2 cellular contexts compared by ENCODE assay signal in genomic region chr22:38569972-38570840, GRCh38.
A peak's percentile ranks its signal among the peaks of the same experiment; 100 is the strongest.
TF ChIP-seq lines count a peak whose summit lies in the region.

A gene with protein sequence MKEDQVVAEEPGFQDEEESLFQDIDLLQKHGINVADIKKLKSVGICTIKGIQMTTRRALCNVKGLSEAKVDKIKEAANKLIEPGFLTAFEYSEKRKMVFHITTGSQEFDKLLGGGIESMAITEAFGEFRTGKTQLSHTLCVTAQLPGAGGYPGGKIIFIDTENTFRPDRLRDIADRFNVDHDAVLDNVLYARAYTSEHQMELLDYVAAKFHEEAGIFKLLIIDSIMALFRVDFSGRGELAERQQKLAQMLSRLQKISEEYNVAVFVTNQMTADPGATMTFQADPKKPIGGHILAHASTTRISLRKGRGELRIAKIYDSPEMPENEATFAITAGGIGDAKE (minus strand): TSS chr22:38570183. CDS start chr22:38568256, 1,927 bp downstream.

TF ChIP-seq in HCT116, 20 proteins besides CTCF, POLR2A, EP300 and RAD21 (continued from another document):
- TF ChIP-seq EGR1 (IDR thresholded peaks at IDR 0.05; ENCODE audit: low read depth) (peak; percentile 56), ZFX (IDR thresholded peaks at IDR 0.05) (peak; percentile 18; the same call in 1 of the 2 replicates), ATF3 (IDR thresholded peaks at IDR 0.05) (no peak), EZH2 (IDR thresholded peaks at IDR 0.05) (no peak), POLR2AphosphoS5 (IDR thresholded peaks at IDR 0.05; ENCODE audit: low read depth, low read length) (peak; percentile 65)

TF ChIP-seq in GM12878, 131 proteins besides CTCF, POLR2A, EP300 and RAD21 (continued from another document):
- 0 out of 2 replicates have a peak, but pooled peaks have one; percentile 60 for TF ChIP-seq TARDBP (IDR thresholded peaks at IDR 0.05; ENCODE audit: borderline replicate concordance)
- no peak for TF ChIP-seq MLLT1 (IDR thresholded peaks at IDR 0.05)
- TF ChIP-seq SMC3 (IDR thresholded peaks at IDR 0.05; ENCODE audit: borderline replicate concordance, low read length), result no peak
- TF ChIP-seq EZH2 (IDR thresholded peaks at IDR 0.05; ENCODE audit: borderline replicate concordance, control insufficient read depth, low read depth, low read length), result no peak
- TF ChIP-seq NFIC (IDR thresholded peaks at IDR 0.05; ENCODE audit: low read depth, low read length), result no peak
- TF ChIP-seq ZNF384 (IDR thresholded peaks at IDR 0.05; ENCODE audit: borderline replicate concordance, low read depth, low read length), result no peak
- 0 out of 2 replicates have a peak, but pooled peaks have one; percentile 58 for TF ChIP-seq E2F4 (IDR thresholded peaks at IDR 0.05; ENCODE audit: low read depth, low read length)
- TF ChIP-seq POLR2AphosphoS5 (IDR thresholded peaks at IDR 0.05; ENCODE audit: low read length), result 0 out of 2 replicates have a peak, but pooled peaks have one; percentile 46
- no peak for TF ChIP-seq TCF7 (IDR thresholded peaks at IDR 0.05; ENCODE audit: borderline replicate concordance)
- no peak for TF ChIP-seq STAT3 (IDR thresholded peaks at IDR 0.05; ENCODE audit: low read depth, low read length)
- peak; percentile 98; the same call in 1 of the 2 replicates for TF ChIP-seq RB1 (IDR thresholded peaks at IDR 0.05; ENCODE audit: borderline replicate concordance)
- peak; percentile 71; the same call in 1 of the 2 replicates for TF ChIP-seq CBFB (IDR thresholded peaks at IDR 0.05; ENCODE audit: low read depth)
- no peak for TF ChIP-seq TBL1XR1 (IDR thresholded peaks at IDR 0.05; ENCODE audit: low read depth, low read length)
- TF ChIP-seq, protein P1, sequence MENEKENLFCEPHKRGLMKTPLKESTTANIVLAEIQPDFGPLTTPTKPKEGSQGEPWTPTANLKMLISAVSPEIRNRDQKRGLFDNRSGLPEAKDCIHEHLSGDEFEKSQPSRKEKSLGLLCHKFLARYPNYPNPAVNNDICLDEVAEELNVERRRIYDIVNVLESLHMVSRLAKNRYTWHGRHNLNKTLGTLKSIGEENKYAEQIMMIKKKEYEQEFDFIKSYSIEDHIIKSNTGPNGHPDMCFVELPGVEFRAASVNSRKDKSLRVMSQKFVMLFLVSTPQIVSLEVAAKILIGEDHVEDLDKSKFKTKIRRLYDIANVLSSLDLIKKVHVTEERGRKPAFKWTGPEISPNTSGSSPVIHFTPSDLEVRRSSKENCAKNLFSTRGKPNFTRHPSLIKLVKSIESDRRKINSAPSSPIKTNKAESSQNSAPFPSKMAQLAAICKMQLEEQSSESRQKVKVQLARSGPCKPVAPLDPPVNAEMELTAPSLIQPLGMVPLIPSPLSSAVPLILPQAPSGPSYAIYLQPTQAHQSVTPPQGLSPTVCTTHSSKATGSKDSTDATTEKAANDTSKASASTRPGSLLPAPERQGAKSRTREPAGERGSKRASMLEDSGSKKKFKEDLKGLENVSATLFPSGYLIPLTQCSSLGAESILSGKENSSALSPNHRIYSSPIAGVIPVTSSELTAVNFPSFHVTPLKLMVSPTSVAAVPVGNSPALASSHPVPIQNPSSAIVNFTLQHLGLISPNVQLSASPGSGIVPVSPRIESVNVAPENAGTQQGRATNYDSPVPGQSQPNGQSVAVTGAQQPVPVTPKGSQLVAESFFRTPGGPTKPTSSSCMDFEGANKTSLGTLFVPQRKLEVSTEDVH (IDR thresholded peaks at IDR 0.05; ENCODE audit: low read depth, partially characterized antibody), result peak; percentile 95
- no peak for TF ChIP-seq LARP7 (IDR thresholded peaks at IDR 0.05)
- TF ChIP-seq, protein P2, sequence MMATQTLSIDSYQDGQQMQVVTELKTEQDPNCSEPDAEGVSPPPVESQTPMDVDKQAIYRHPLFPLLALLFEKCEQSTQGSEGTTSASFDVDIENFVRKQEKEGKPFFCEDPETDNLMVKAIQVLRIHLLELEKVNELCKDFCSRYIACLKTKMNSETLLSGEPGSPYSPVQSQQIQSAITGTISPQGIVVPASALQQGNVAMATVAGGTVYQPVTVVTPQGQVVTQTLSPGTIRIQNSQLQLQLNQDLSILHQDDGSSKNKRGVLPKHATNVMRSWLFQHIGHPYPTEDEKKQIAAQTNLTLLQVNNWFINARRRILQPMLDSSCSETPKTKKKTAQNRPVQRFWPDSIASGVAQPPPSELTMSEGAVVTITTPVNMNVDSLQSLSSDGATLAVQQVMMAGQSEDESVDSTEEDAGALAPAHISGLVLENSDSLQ (IDR thresholded peaks at IDR 0.05), result no peak
- TF ChIP-seq ZNF687 (IDR thresholded peaks at IDR 0.05), result no peak
- TF ChIP-seq HDAC6 (IDR thresholded peaks at IDR 0.05; ENCODE audit: unreplicated experiment), result no peak
- TF ChIP-seq ZNF24 (IDR thresholded peaks at IDR 0.05), result no peak
- peak; percentile 62; the same call in 1 of the 2 replicates for TF ChIP-seq CREB1 (IDR thresholded peaks at IDR 0.05; ENCODE audit: low read depth)
- peak; percentile 87 for TF ChIP-seq RUNX3 (IDR thresholded peaks at IDR 0.05; ENCODE audit: low read length)
- TF ChIP-seq EGR1 (IDR thresholded peaks at IDR 0.05; ENCODE audit: borderline replicate concordance in 1 of 2, low read depth in 2 of 2, low read length in 2 of 2), result peak in 1 of 2 experiments; percentile 49; a peak in 1 of 3 replicates
- peak; percentile 46; the same call in 1 of the 2 replicates for TF ChIP-seq TAF1 (IDR thresholded peaks at IDR 0.05; ENCODE audit: borderline replicate concordance, low read depth, low read length)
- TF ChIP-seq NR2F1 (conservative IDR thresholded peaks at IDR 0.05), result no peak
- no peak for TF ChIP-seq SREBF2 (IDR thresholded peaks at IDR 0.05; ENCODE audit: low read length)
- TF ChIP-seq NBN (IDR thresholded peaks at IDR 0.05), result 0 out of 2 replicates have a peak, but pooled peaks have one; percentile 22
- no peak for TF ChIP-seq ZNF592 (IDR thresholded peaks at IDR 0.05)
- peak; percentile 49; the same call in 1 of the 3 replicates for TF ChIP-seq POU2F2 (IDR thresholded peaks at IDR 0.05; ENCODE audit: borderline replicate concordance, low read depth, low read length)
- TF ChIP-seq BRCA1 (IDR thresholded peaks at IDR 0.05; ENCODE audit: low read depth, low read length), result no peak
- no peak for TF ChIP-seq ZBTB4 (CRISPR knock-in tag; IDR thresholded peaks at IDR 0.05)
- TF ChIP-seq, protein P3, sequence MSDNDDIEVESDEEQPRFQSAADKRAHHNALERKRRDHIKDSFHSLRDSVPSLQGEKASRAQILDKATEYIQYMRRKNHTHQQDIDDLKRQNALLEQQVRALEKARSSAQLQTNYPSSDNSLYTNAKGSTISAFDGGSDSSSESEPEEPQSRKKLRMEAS (IDR thresholded peaks at IDR 0.05; ENCODE audit: low read depth, low read length), result 0 out of 2 replicates have a peak, but pooled peaks have one; percentile 37
- no peak for TF ChIP-seq ZNF622 (IDR thresholded peaks at IDR 0.05)
- TF ChIP-seq ATF3 (IDR thresholded peaks at IDR 0.05; ENCODE audit: borderline replicate concordance, extremely low read depth, low read depth, low read length), result no peak
- no peak for TF ChIP-seq TCF3 (IDR thresholded peaks at IDR 0.05; ENCODE audit: borderline replicate concordance, insufficient read depth, low read depth, low read length)
- no peak for TF ChIP-seq YY1 (IDR thresholded peaks at IDR 0.05; ENCODE audit: low read depth, low read length)
- TF ChIP-seq MTA3 (IDR thresholded peaks at IDR 0.05; ENCODE audit: borderline replicate concordance, low read length), result no peak
